Comparison of ENCODE assay signal across 1 cellular context in genomic region chr12:26188641-26189040, GRCh38.
TF ChIP-seq lines count a peak whose summit lies in the region.

No MANE protein-coding gene starts in this region.

TF ChIP-seq in SK-N-SH treated with all-trans-retinoic acid at 6 μM for 48 hours, 23 proteins besides CTCF, POLR2A, EP300 and RAD21 (continued from another document):
- TF ChIP-seq CSDC2 (CRISPR knock-in tag; IDR thresholded peaks at IDR 0.05) (no peak), SNAI2 (CRISPR knock-in tag; IDR thresholded peaks at IDR 0.05) (no peak), OSR1 (CRISPR knock-in tag; IDR thresholded peaks at IDR 0.05) (no peak), ZC3H10 (CRISPR knock-in tag; IDR thresholded peaks at IDR 0.05) (no peak), TCF4 (CRISPR knock-in tag; IDR thresholded peaks at IDR 0.05; ENCODE audit: borderline replicate concordance) (no peak), BACH2 (CRISPR knock-in tag; IDR thresholded peaks at IDR 0.05; ENCODE audit: borderline replicate concordance) (no peak), GLIS3 (CRISPR knock-in tag; IDR thresholded peaks at IDR 0.05) (no peak), ZNF70 (CRISPR knock-in tag; IDR thresholded peaks at IDR 0.05) (no peak)
TF ChIP-seq in SK-N-SH treated with all-trans-retinoic acid at 6 μM for 48 hours: peak in this region for 0.
